In genomic region chr2:15176604-15177003, GRCh38 we compare ENCODE assay signal across 1 cellular context.
TF ChIP-seq lines count a peak whose summit lies in the region.

No MANE protein-coding gene starts in this region.

TF ChIP-seq in HCT116, 20 proteins besides CTCF, POLR2A, EP300 and RAD21:
- TF ChIP-seq ZBTB33 (IDR thresholded peaks at IDR 0.05; ENCODE audit: extremely low read depth, insufficient replicate concordance, low read length) = no peak
TF ChIP-seq in HCT116: peak in this region for 0.
